Comparison of ENCODE assay signal across 8 cellular contexts in the genomic region with DNA sequence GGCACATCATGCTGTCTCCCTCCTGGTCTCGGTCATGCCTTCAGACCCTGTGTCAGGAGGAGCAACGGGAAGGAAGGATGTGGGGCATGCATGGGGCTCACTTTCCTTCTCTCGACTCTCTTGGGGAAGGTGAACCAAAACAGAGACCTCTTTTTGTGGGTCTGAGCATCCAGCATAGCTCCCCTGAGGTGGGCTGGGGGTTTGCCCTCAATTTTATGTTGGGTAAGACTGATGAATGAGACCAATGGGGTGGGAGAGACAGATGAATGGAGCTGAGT. TPM values are rescaled to one million over a fixed set of nuclear protein-coding genes. Genes with fewer than 3 reads are reported as not detected.
DNase-seq lines count a peak whose midpoint lies in the region; ATAC-seq and TF ChIP-seq lines count a peak whose summit lies in the region.

No MANE protein-coding gene starts in this region.

- no peak for TF ChIP-seq POLR2A in esophagus muscularis mucosa (IDR thresholded peaks at IDR 0.05; ENCODE audit: low read depth)

- H3K4me3 Mint-ChIP-seq in CD8-positive, alpha-beta memory T cell = peak overlapping the region; percentile 97 to 100 (median 99)

- H3K27ac Mint-ChIP-seq in CD8-positive, alpha-beta memory T cell = peak overlapping the region; percentile 97 to 100 (median 100)

- 64% methylated on average over 3 of the region's 3 CpGs for WGBS in esophagus muscularis mucosa

- H3K4me1 ChIP-seq in CD8-positive, alpha-beta memory T cell (ENCODE audit: insufficient read depth, low read length) = peaks cover 50% of the 10 kb centered on the region
- peaks cover 7 to 11% (median 9%) of the 10 kb centered on the region in 4 donors for H3K4me1 ChIP-seq in esophagus muscularis mucosa

- no peaks in the 10 kb centered on the region for H3K27me3 ChIP-seq in CD8-positive, alpha-beta memory T cell (ENCODE audit: insufficient read depth, low read length, poor library complexity, severe bottlenecking)
- no peaks in the 10 kb centered on the region for H3K27me3 ChIP-seq in esophagus muscularis mucosa

- peaks cover 75 to 92% (median 87%) of the 10 kb centered on the region in 3 donors for H3K4me1 Mint-ChIP-seq in CD8-positive, alpha-beta memory T cell

- H3K9me3 ChIP-seq in CD8-positive, alpha-beta memory T cell (ENCODE audit: low read length) = no peaks in the 10 kb centered on the region
- H3K9me3 ChIP-seq in KOPT-K1 (ENCODE audit: insufficient read depth, low read length, poor library complexity, severe bottlenecking) = no peaks in the 10 kb centered on the region
- no peaks in the 10 kb centered on the region for H3K9me3 ChIP-seq in esophagus muscularis mucosa

- CTCF ChIA-PET in CD8-positive, alpha-beta memory T cell (lab: Charles Lee) = interaction anchor here (1.3 to 4.3 kb wide), 3 partner anchors 8 to 195 kb away, joined by 3 to 26 read pairs (median 3); no protein-coding TSS in a partner anchor

- no peaks in the 10 kb centered on the region for H3K9me3 Mint-ChIP-seq in CD8-positive, alpha-beta memory T cell

- in situ Hi-C loops in G401 (cut with HindIII; ENCODE audit: low sequenced_read_pairs) = no loop called here

- no peak for DNase-seq in CD8-positive, alpha-beta memory T cell
- DNase-seq in esophagus muscularis mucosa (ENCODE audit: extremely low spot score) = no peak
- DNase-seq in substantia nigra (lab: John Stamatoyannopoulos, UW) = no peak
- no peak for DNase-seq in G401 (ENCODE audit: low spot score)
- DNase-seq in AG20443 (ENCODE audit: low spot score) = no peak
- no peak for DNase-seq in germinal center (ENCODE audit: low spot score)

- intact Hi-C loops in esophagus muscularis mucosa (cut with DNase I) = no loop called here

- peak overlapping the region; percentile 92 for H3K4me3 ChIP-seq in CD8-positive, alpha-beta memory T cell (ENCODE audit: low read length)
- H3K4me3 ChIP-seq in esophagus muscularis mucosa = peak overlapping the region; percentile 45 to 59 (median 50)

- peak; percentile 12 for ATAC-seq in GM21390 (IDR thresholded peaks at IDR 0.05; ENCODE audit: unreplicated experiment)

- TF ChIP-seq CTCF in esophagus muscularis mucosa (IDR thresholded peaks at IDR 0.05) = no peak

- POLR2A ChIA-PET in CD8-positive, alpha-beta memory T cell (lab: Charles Lee) = interaction anchor here (1.3 to 1.8 kb wide), 2 partner anchors 10 to 70 kb away, joined by 4 to 9 read pairs; partner anchors contain the start of genes VTI1A and ZDHHC6

- H3K36me3 ChIP-seq in CD8-positive, alpha-beta memory T cell (ENCODE audit: insufficient read depth, low read length) = no peaks in the 10 kb centered on the region
- H3K36me3 ChIP-seq in KOPT-K1 (ENCODE audit: insufficient read depth, low read length) = peaks cover 24% of the 10 kb centered on the region; the same call in 1 of the 2 replicates
- H3K36me3 ChIP-seq in esophagus muscularis mucosa = no peaks in the 10 kb centered on the region

- peak overlapping the region; percentile 92 for H3K27ac ChIP-seq in CD8-positive, alpha-beta memory T cell (ENCODE audit: low read depth, low read length)
- H3K27ac ChIP-seq in KOPT-K1 (ENCODE audit: low read depth, low read length, poor library complexity, severe bottlenecking) = peak overlapping the region; percentile 87
- H3K27ac ChIP-seq in esophagus muscularis mucosa (replicated peaks in 1 of 4) = peak overlapping the region; percentile 55 to 70 (median 66)
- H3K27ac ChIP-seq in substantia nigra (ENCODE audit: low read depth, low read length, poor library complexity, severe bottlenecking) = peak overlapping the region; percentile 4

- H3K27me3 Mint-ChIP-seq in CD8-positive, alpha-beta memory T cell = no peaks in the 10 kb centered on the region

- no peak for TF ChIP-seq EP300 in esophagus muscularis mucosa (IDR thresholded peaks at IDR 0.05)

- peaks cover 0 to 41% (median 2%) of the 10 kb centered on the region in 3 donors for H3K36me3 Mint-ChIP-seq in CD8-positive, alpha-beta memory T cell

RNA-seq across cellular contexts. Expression of gene ACSL5, which starts 2.6 kb away (rescaled TPM):
- total RNA-seq in CD8-positive, alpha-beta memory T cell = 10 to 100 TPM; 53.3 to 53.7 TPM
- 85.5 TPM for polyA plus RNA-seq in CD8-positive, alpha-beta memory T cell
- total RNA-seq in esophagus muscularis mucosa = 10 to 100 TPM in 3 of 4 donors, 1 to 10 TPM in 1; 6.2 to 11.2 (median 10.8) TPM
- 0.81 TPM in 1 of 2 replicates, not detected in the other for total RNA-seq in G401 (2014; rRNA removed; shearing (Covaris generic))

Comparison
In these comparisons a context has a peak if more than half of its experiments do, and no peak if none do; other contexts are left out.
1. H3K27ac ChIP-seq: peak in every context shown above with its lines; median percentile 92 in CD8-positive, alpha-beta memory T cell; 87 in KOPT-K1; 66 in esophagus muscularis mucosa; 4 in substantia nigra.
2. RNA of gene ACSL5, which starts 2.6 kb away (total RNA-seq): 53.3 to 53.7 TPM in CD8-positive, alpha-beta memory T cell; 6.2 to 11.2 TPM in esophagus muscularis mucosa and 0.81 TPM in G401; every median in the first group is over 4 times any median in the second.